Comparison of ENCODE assay signal across 17 cellular contexts in genomic region chr16:27106305-27106704, GRCh38. TPM values are rescaled to one million over a fixed set of nuclear protein-coding genes. Genes with fewer than 3 reads are reported as not detected.
DNase-seq lines count a peak whose midpoint lies in the region; ATAC-seq lines count a peak whose summit lies in the region.
"Had no signal": no experiment of that assay in that cellular context is flagged by ENCODE, and none has a peak within 500 bp of the region (broad histone marks: within the 10 kb centered on the region; RNA-seq: fewer than 3 reads in every experiment).

No MANE protein-coding gene starts in this region.

- intact Hi-C loops in left cardiac atrium (cut with DNase I): loop anchor here in 1 of 2 donors (5.0 kb wide), 1 partner anchor 1264 kb away; no protein-coding TSS in a partner anchor

- DNase-seq in activated effector memory CD4-positive, alpha-beta T cell treated with anti-CD3 and anti-CD28 coated beads, Interleukin-2, amount 50 U/mL, for 16 hours: peak; percentile 48
- no peak for DNase-seq in activated effector memory CD4-positive, alpha-beta T cell treated with Interleukin-2 at 50 U/mL for 16 hours
- DNase-seq in ecto neural progenitor cell (ENCODE audit: low spot score) (peak; percentile 19), neuronal stem cell (ENCODE audit: low spot score) (no peak), NCI-H1092 treated with DMSO at 0.1 percent for 48 hours (lab: John Stamatoyannopoulos, UW) (no peak), left cardiac atrium (no peak)
- DNase-seq: 8988T; Calu3; CD8-positive, alpha-beta T cell; DMS79 treated with DMSO at 0.1 percent for 48 hours; GF-D8; H7 had no signal

- H4K91ac ChIP-seq in neuronal stem cell (ENCODE audit: low read depth, low read length, poor library complexity): no peak overlapping the region

- no peak overlapping the region for H2BK120ac ChIP-seq in neuronal stem cell (ENCODE audit: low read depth, low read length)

- no peak overlapping the region for H3K4me2 ChIP-seq in neuronal stem cell (ENCODE audit: insufficient read depth, low read length, poor library complexity, severe bottlenecking)
- H3K4me2 ChIP-seq: BLaER1, GM23338 had no signal

- H3K23ac ChIP-seq in neuronal stem cell (ENCODE audit: low read depth, low read length, poor library complexity): no peak overlapping the region

- no peak overlapping the region for H3K4ac ChIP-seq in neuronal stem cell (ENCODE audit: low read length)

- peaks cover 0 to 3% of the 10 kb centered on the region in 2 donors for H3K4me1 ChIP-seq in neuronal stem cell (ENCODE audit: control insufficient read depth in 2 of 2, insufficient read depth in 1 of 2, low read depth in 1 of 2, low read length in 2 of 2)

- no CpG with 5 or more reads among the region's 6 CpGs for WGBS in neuronal stem cell (ENCODE audit: extremely low coverage in 2 of 2, insufficient read length in 2 of 2, insufficient replicate concordance in 1 of 2), 2 donors

- no peaks in the 10 kb centered on the region for H3K27me3 ChIP-seq in neuronal stem cell (ENCODE audit: control insufficient read depth in 3 of 3, insufficient read depth in 3 of 3, low read depth in 1 of 3, low read length in 3 of 3)
- H3K27me3 ChIP-seq: BLaER1 had no signal

- no peak overlapping the region for H3K18ac ChIP-seq in neuronal stem cell (ENCODE audit: low read length)

- peak overlapping the region; percentile 64 for H3K14ac ChIP-seq in neuronal stem cell (ENCODE audit: low read length)

- no peak overlapping the region for H2BK12ac ChIP-seq in neuronal stem cell (ENCODE audit: low read length)

- no peaks in the 10 kb centered on the region for H3K9me3 ChIP-seq in neuronal stem cell (replicated peaks in 1 of 2; ENCODE audit: control insufficient read depth in 2 of 2, insufficient read depth in 1 of 2, low read depth in 1 of 2, low read length in 2 of 2)

- H2BK15ac ChIP-seq in neuronal stem cell (ENCODE audit: low read length): no peak overlapping the region

- H4K8ac ChIP-seq in neuronal stem cell (ENCODE audit: low read depth, low read length): no peak overlapping the region

- no peak overlapping the region for H2BK5ac ChIP-seq in neuronal stem cell (ENCODE audit: low read length)

- no peaks in the 10 kb centered on the region for H3K79me1 ChIP-seq in neuronal stem cell (ENCODE audit: low read depth, low read length)

- H2AK5ac ChIP-seq in neuronal stem cell (ENCODE audit: low read depth, low read length): no peak overlapping the region

- H3K9ac ChIP-seq in neuronal stem cell (ENCODE audit: low read depth, low read length, poor library complexity): no peak overlapping the region
- H3K9ac ChIP-seq: BLaER1 had no signal

- H2AFZ ChIP-seq in neuronal stem cell (ENCODE audit: low read length): no peak overlapping the region
- H2AFZ ChIP-seq: GM23338 had no signal

- no peak overlapping the region for H3K27ac ChIP-seq in neuronal stem cell (replicated peaks; ENCODE audit: low read length)
- H3K27ac ChIP-seq: BLaER1 had no signal

- H3K4me3 ChIP-seq in neuronal stem cell (ENCODE audit: low read length in 2 of 2): no peak overlapping the region
- H3K4me3 ChIP-seq: BLaER1, GM23338 had no signal

- H3K36me3 ChIP-seq in neuronal stem cell (replicated peaks in 1 of 2; ENCODE audit: control insufficient read depth in 2 of 2, insufficient read depth in 2 of 2, low read length in 2 of 2): no peaks in the 10 kb centered on the region
- H3K36me3 ChIP-seq: BLaER1 had no signal

- ATAC-seq in left cardiac atrium: no peak
- ATAC-seq in HG02973 (IDR thresholded peaks at IDR 0.05; ENCODE audit: unreplicated experiment): no peak
- ATAC-seq: CD8-positive, alpha-beta T cell; GM23338 had no signal

RNA-seq across cellular contexts. Expression of gene C16orf82, which starts 39.6 kb away (rescaled TPM):
- polyA plus RNA-seq in neuronal stem cell (2013, experiment 1 of 2): 0.78 TPM
- 0.76 TPM for polyA plus RNA-seq in neuronal stem cell (2013, experiment 2 of 2)
- total RNA-seq in left cardiac atrium: not detected
- total RNA-seq: A673; Calu3; CD8-positive, alpha-beta T cell; GM23338; H7 had no signal
- polyA plus RNA-seq: AG04450, GM23338 had no signal

Comparison
In these comparisons a context has a peak if more than half of its experiments do, and no peak if none do; other contexts are left out.
1. DNase-seq: peak in activated effector memory CD4-positive, alpha-beta T cell treated with anti-CD3 and anti-CD28 coated beads, Interleukin-2, amount 50 U/mL, for 16 hours (single experiment) and ecto neural progenitor cell (single experiment); none in activated effector memory CD4-positive, alpha-beta T cell treated with Interleukin-2 at 50 U/mL for 16 hours (single experiment), neuronal stem cell (single experiment), NCI-H1092 treated with DMSO at 0.1 percent for 48 hours (single experiment) and left cardiac atrium (single experiment).